In the genomic region with DNA sequence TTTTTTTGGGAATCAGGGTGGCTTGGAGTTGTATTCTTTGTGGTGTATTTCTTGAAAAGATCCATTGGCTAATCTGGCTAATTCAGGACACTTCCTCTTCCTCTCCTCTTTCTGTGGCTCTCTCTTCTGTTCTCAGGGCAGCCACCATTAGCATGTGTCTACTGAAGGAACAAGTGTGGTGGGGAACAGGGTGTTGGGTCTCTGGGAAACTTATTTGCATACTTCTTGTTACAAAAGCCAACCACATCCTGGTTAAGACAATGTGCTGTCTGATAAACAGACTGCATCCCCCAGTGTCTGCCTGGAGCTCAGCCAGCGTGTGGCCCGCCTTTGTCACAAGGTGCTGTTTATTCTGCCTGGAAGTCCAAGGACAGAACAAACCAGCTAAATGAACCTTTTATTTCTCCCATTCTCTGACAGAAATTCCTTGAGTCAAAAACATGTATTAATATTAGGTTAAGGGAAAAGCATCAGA, we compare ENCODE assay signal across 8 cellular contexts.
DNase-seq lines count a peak whose midpoint lies in the region; ATAC-seq, FAIRE-seq and TF ChIP-seq lines count a peak whose summit lies in the region.

No MANE protein-coding gene starts in this region.

- ATAC-seq in GM19395 (IDR thresholded peaks at IDR 0.05; ENCODE audit: unreplicated experiment) (peak; percentile 100), HG03460 (IDR thresholded peaks at IDR 0.05; ENCODE audit: unreplicated experiment) (peak; percentile 100), GM12878 (peak; percentile 98)

- TF ChIP-seq RAD21 in GM12878 (IDR thresholded peaks at IDR 0.05; ENCODE audit: insufficient read depth, low read depth, low read length) = 0 out of 2 replicates have a peak, but pooled peaks have one; percentile 11

- 0% methylated on average over 2 of the region's 2 CpGs for WGBS in GM12878 (ENCODE audit: insufficient coverage, insufficient replicate concordance, low lambda C conversion rate, missing lambda C conversion rate)

- CTCF ChIA-PET in GM12878 (lab: Yijun Ruan, JAX) = interaction anchor here (1.2 kb wide), 1 partner anchor 49 kb away, joined by 3 read pairs; no protein-coding TSS in a partner anchor

- TF ChIP-seq EP300 in GM12878 (IDR thresholded peaks at IDR 0.05; ENCODE audit: borderline replicate concordance in 1 of 2, control insufficient read depth in 1 of 2, low read depth in 2 of 2, low read length in 2 of 2) = peak; percentile 77 to 83; a peak in 3 of 4 replicates

- peaks cover 7% of the 10 kb centered on the region; the same call in 1 of the 2 replicates for H3K4me1 ChIP-seq in GM12878 (ENCODE audit: control insufficient read depth, insufficient read depth, low read length)

- no TSS peak for BruUV-seq in GM12878 (replicated peaks; lab: Mats Ljungman, UMichigan)

- H2AFZ ChIP-seq in GM12878 (ENCODE audit: control insufficient read depth, low read depth, low read length) = no peak overlapping the region

- RAD21 ChIA-PET in GM12878 (lab: Charles Lee; ENCODE audit: unreplicated experiment) = interaction anchor here (1.0 to 2.4 kb wide), 4 partner anchors 11 to 200 kb away, joined by 3 to 15 read pairs (median 4); no protein-coding TSS in a partner anchor

- no peak overlapping the region for H3K9ac ChIP-seq in GM12878 (ENCODE audit: control insufficient read depth, insufficient read depth, low read length)

- no peaks in the 10 kb centered on the region for H3K79me2 ChIP-seq in GM12878 (ENCODE audit: control insufficient read depth, insufficient read depth, low read length)

- SMC1A ChIA-PET in GM12878 (lab: Charles Lee; ENCODE audit: uncharacterized antibody, unreplicated experiment) = interaction anchor here (0.6 to 5.6 kb wide), 10 partner anchors 8 to 182 kb away, joined by 3 to 30 read pairs (median 4); no protein-coding TSS in a partner anchor

- H3K27me3 ChIP-seq in GM12878 (replicated peaks in 1 of 2; ENCODE audit: control insufficient read depth in 2 of 2, insufficient read depth in 2 of 2, low read length in 1 of 2) = no peaks in the 10 kb centered on the region

- TF ChIP-seq POLR2A in GM12878 (IDR thresholded peaks at IDR 0.05; ENCODE audit: low read depth, low read length) = no peak

- no peak overlapping the region for H3K27ac ChIP-seq in GM12878 (ENCODE audit: control insufficient read depth, insufficient read depth)

- H3K4me3 ChIP-seq in GM12878 = no peak overlapping the region

- no peaks in the 10 kb centered on the region; the same call in 2 of the 3 replicates for H3K9me3 ChIP-seq in GM12878 (replicated peaks; ENCODE audit: control insufficient read depth, insufficient read depth, low read length)

- TF ChIP-seq CTCF in GM12878 (IDR thresholded peaks at IDR 0.05 in 2 of 3, conservative IDR thresholded peaks at IDR 0.05 in 1 of 3; ENCODE audit: control insufficient read depth in 2 of 3, extremely low read depth in 1 of 3, insufficient read depth in 1 of 3, low read depth in 3 of 3, low read length in 3 of 3) = no peak

- H4K20me1 ChIP-seq in GM12878 (ENCODE audit: control insufficient read depth, insufficient read depth) = no peaks in the 10 kb centered on the region

- in situ Hi-C loops in GM12878 (cut with MboI) = no loop called here

- intact Hi-C loops in GM12878 (cut with micrococcal nuclease; ENCODE audit: unreplicated experiment) = no loop called here

- no peak overlapping the region for H3K4me2 ChIP-seq in GM12878 (ENCODE audit: control insufficient read depth, insufficient read depth)

- POLR2A ChIA-PET in GM12878 (lab: Charles Lee) = no interaction called here

- peak; percentile 93 for FAIRE-seq in GM12878 (lab: Jason Lieb, UNC)

- no peaks in the 10 kb centered on the region for H3K36me3 ChIP-seq in GM12878 (ENCODE audit: control insufficient read depth in 2 of 2, insufficient read depth in 2 of 2, low read length in 1 of 2)

- DNase-seq in COLO829 (ENCODE audit: low spot score) = peak; percentile 92
- peak; percentile 98 for DNase-seq in SKM-1 treated with dmso at 0.1 percent for 144 hours (lab: John Stamatoyannopoulos, UW; ENCODE audit: unreplicated experiment)
- DNase-seq in GM12878 (ENCODE audit: low read depth, low spot score) = peak; percentile 85
- DNase-seq in iris pigment epithelial cell (ENCODE audit: low read depth) = peak; percentile 76
- DNase-seq in stimulated activated CD4-positive, alpha-beta T cell treated with anti-CD3 and anti-CD28 coated beads, Interleukin-4, amount 100 ng/mL, for 4 hours = peak; percentile 9 to 24
- DNase-seq in RPMI8226 = no peak

TF ChIP-seq in GM12878, 131 proteins besides CTCF, POLR2A, EP300 and RAD21 (continues in another document):
- TF ChIP-seq, protein P1, sequence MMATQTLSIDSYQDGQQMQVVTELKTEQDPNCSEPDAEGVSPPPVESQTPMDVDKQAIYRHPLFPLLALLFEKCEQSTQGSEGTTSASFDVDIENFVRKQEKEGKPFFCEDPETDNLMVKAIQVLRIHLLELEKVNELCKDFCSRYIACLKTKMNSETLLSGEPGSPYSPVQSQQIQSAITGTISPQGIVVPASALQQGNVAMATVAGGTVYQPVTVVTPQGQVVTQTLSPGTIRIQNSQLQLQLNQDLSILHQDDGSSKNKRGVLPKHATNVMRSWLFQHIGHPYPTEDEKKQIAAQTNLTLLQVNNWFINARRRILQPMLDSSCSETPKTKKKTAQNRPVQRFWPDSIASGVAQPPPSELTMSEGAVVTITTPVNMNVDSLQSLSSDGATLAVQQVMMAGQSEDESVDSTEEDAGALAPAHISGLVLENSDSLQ (IDR thresholded peaks at IDR 0.05) = no peak
- TF ChIP-seq HDAC6 (IDR thresholded peaks at IDR 0.05; ENCODE audit: unreplicated experiment) = no peak
- TF ChIP-seq, protein P2, sequence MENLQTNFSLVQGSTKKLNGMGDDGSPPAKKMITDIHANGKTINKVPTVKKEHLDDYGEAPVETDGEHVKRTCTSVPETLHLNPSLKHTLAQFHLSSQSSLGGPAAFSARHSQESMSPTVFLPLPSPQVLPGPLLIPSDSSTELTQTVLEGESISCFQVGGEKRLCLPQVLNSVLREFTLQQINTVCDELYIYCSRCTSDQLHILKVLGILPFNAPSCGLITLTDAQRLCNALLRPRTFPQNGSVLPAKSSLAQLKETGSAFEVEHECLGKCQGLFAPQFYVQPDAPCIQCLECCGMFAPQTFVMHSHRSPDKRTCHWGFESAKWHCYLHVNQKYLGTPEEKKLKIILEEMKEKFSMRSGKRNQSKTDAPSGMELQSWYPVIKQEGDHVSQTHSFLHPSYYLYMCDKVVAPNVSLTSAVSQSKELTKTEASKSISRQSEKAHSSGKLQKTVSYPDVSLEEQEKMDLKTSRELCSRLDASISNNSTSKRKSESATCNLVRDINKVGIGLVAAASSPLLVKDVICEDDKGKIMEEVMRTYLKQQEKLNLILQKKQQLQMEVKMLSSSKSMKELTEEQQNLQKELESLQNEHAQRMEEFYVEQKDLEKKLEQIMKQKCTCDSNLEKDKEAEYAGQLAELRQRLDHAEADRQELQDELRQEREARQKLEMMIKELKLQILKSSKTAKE (IDR thresholded peaks at IDR 0.05; ENCODE audit: low read depth, poor library complexity, severe bottlenecking) = peak; percentile 84
- TF ChIP-seq SRF (IDR thresholded peaks at IDR 0.05; ENCODE audit: low read depth in 2 of 2, low read length in 2 of 2) = no peak
- TF ChIP-seq NRF1 (conservative IDR thresholded peaks at IDR 0.05; ENCODE audit: low read depth, low read length) = no peak
- TF ChIP-seq ZSCAN29 (IDR thresholded peaks at IDR 0.05) = no peak
- TF ChIP-seq, protein P3, sequence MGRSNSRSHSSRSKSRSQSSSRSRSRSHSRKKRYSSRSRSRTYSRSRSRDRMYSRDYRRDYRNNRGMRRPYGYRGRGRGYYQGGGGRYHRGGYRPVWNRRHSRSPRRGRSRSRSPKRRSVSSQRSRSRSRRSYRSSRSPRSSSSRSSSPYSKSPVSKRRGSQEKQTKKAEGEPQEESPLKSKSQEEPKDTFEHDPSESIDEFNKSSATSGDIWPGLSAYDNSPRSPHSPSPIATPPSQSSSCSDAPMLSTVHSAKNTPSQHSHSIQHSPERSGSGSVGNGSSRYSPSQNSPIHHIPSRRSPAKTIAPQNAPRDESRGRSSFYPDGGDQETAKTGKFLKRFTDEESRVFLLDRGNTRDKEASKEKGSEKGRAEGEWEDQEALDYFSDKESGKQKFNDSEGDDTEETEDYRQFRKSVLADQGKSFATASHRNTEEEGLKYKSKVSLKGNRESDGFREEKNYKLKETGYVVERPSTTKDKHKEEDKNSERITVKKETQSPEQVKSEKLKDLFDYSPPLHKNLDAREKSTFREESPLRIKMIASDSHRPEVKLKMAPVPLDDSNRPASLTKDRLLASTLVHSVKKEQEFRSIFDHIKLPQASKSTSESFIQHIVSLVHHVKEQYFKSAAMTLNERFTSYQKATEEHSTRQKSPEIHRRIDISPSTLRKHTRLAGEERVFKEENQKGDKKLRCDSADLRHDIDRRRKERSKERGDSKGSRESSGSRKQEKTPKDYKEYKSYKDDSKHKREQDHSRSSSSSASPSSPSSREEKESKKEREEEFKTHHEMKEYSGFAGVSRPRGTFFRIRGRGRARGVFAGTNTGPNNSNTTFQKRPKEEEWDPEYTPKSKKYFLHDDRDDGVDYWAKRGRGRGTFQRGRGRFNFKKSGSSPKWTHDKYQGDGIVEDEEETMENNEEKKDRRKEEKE (IDR thresholded peaks at IDR 0.05) = no peak
- TF ChIP-seq ZBED1 (IDR thresholded peaks at IDR 0.05; ENCODE audit: borderline replicate concordance) = no peak
- TF ChIP-seq PML (IDR thresholded peaks at IDR 0.05; ENCODE audit: low read length) = peak; percentile 48; the same call in 1 of the 2 replicates
- peak; percentile 26; the same call in 1 of the 2 replicates for TF ChIP-seq ZNF217 (IDR thresholded peaks at IDR 0.05)
- no peak for TF ChIP-seq SREBF1 (IDR thresholded peaks at IDR 0.05; ENCODE audit: low read length)
- peak; percentile 91 to 94 for TF ChIP-seq IKZF2 (IDR thresholded peaks at IDR 0.05)
